ENCODE assay signal across 8 cellular contexts in genomic region chr5:40879163-40879942, GRCh38. TPM values are rescaled to one million over a fixed set of nuclear protein-coding genes. Genes with fewer than 3 reads are reported as not detected.
DNase-seq lines count a peak whose midpoint lies in the region; ATAC-seq and TF ChIP-seq lines count a peak whose summit lies in the region.

No MANE protein-coding gene starts in this region.

- no peak overlapping the region for H3K4me3 ChIP-seq in Jurkat, Clone E6-1 (ENCODE audit: low read length)
- H3K4me3 ChIP-seq in epithelial cell of esophagus (ENCODE audit: low read length): no peak overlapping the region

- TF ChIP-seq CTCF in GM10248 (IDR thresholded peaks at IDR 0.05; ENCODE audit: control extremely low read depth, extremely low read depth, low read depth, missing control alignments) (peak; percentile 25), epithelial cell of esophagus (IDR thresholded peaks at IDR 0.05; ENCODE audit: insufficient read depth, low read depth, low read length, missing control alignments) (peak; percentile 46)

- CTCF ChIA-PET in GM10248 (lab: Yijun Ruan, JAX): interaction anchor here (0.7 to 1.8 kb wide), 10 partner anchors 9 to 1503 kb away, joined by 3 to 5 read pairs (median 3); no protein-coding TSS in a partner anchor

- peak; percentile 41 for DNase-seq in GM10248 (ENCODE audit: extremely low spot score)
- DNase-seq in Jurkat, Clone E6-1 (ENCODE audit: low read depth, low spot score): peak; percentile 14
- DNase-seq in RPMI8226: peak; percentile 6
- peak; percentile 25 for DNase-seq in epithelial cell of esophagus (ENCODE audit: low read depth)
- peak; percentile 53 for DNase-seq in pons (ENCODE audit: low spot score)
- DNase-seq in HuH-7.5 (ENCODE audit: low spot score): no peak

- no peak for ATAC-seq in HG02642 (IDR thresholded peaks at IDR 0.05; ENCODE audit: poor library complexity, unreplicated experiment)
- ATAC-seq in HG02798 (IDR thresholded peaks at IDR 0.05; ENCODE audit: poor library complexity, unreplicated experiment): no peak

- POLR2A ChIA-PET in GM10248 (lab: Yijun Ruan, JAX): no interaction called here

RNA-seq across cellular contexts. Expression of gene C7, which starts 29.9 kb away (rescaled TPM):
- not detected for polyA plus RNA-seq in Jurkat, Clone E6-1 (2012; ENCODE audit: insufficient read depth, insufficient read length)

RNA-seq across cellular contexts. Expression of gene CARD6, which starts 38.2 kb away (rescaled TPM):
- polyA plus RNA-seq in Jurkat, Clone E6-1 (2012; ENCODE audit: insufficient read depth, insufficient read length): not detected

RNA-seq across cellular contexts. Expression of gene RPL37, which starts 44.3 kb away (rescaled TPM):
- 4,397 TPM for polyA plus RNA-seq in Jurkat, Clone E6-1 (2012; ENCODE audit: insufficient read depth, insufficient read length)
